21 cellular contexts compared by ENCODE assay signal in the genomic region with DNA sequence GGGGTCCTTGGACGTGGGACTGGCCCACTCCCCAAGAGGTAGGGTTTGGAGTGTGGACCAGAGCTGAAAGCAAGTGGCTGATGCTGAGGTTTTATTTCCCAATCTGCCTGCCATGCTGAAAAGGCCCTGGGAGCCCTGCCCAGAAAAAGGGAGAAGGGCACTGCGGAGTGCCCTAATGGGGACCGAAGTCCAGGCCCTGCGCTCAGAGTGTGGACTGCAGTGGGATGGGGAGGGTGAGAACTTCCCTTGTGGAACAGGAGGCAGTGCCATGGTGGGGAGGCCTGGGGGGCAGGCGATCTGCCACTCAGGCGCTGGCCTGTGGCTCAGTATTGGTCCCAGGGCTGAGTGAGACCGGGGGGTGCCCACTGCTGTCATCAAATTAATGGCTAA. TPM values are rescaled to one million over a fixed set of nuclear protein-coding genes. Genes with fewer than 3 reads are reported as not detected.
A peak's percentile ranks its signal among the peaks of the same experiment; 100 is the strongest.
DNase-seq lines count a peak whose midpoint lies in the region; FAIRE-seq and TF ChIP-seq lines count a peak whose summit lies in the region.
"Had no signal": no experiment of that assay in that cellular context is flagged by ENCODE, and none has a peak within 500 bp of the region (broad histone marks: within the 10 kb centered on the region; RNA-seq: fewer than 3 reads in every experiment).

No MANE protein-coding gene starts in this region.

- H3K4me3 ChIP-seq in CD8-positive, alpha-beta memory T cell (ENCODE audit: low read length) = no peak overlapping the region
- H3K4me3 ChIP-seq in H1 (ENCODE audit: extremely low read depth in 1 of 4, insufficient read depth in 2 of 4, low read depth in 3 of 4, low read length in 4 of 4) = no peak overlapping the region
- H3K4me3 ChIP-seq in neural progenitor cell = no peak overlapping the region
- H3K4me3 ChIP-seq: BLaER1, Peyer's patch had no signal

- H2BK5ac ChIP-seq in H1 (ENCODE audit: low read depth, low read length) = no peak overlapping the region

- peaks cover 65% of the 10 kb centered on the region for H3K4me1 ChIP-seq in CD8-positive, alpha-beta memory T cell (ENCODE audit: insufficient read depth, low read length)
- H3K4me1 ChIP-seq in H1 (replicated peaks in 1 of 4; ENCODE audit: control insufficient read depth in 3 of 4, insufficient read depth in 4 of 4, low read length in 3 of 4) = no peaks in the 10 kb centered on the region
- no peaks in the 10 kb centered on the region for H3K4me1 ChIP-seq in neural progenitor cell

- no peaks in the 10 kb centered on the region for H3K27me3 Mint-ChIP-seq in T-helper 2 cell treated with Interferon-gamma antibody and Interleukin-4, amounts not matched to agents 5 μg/mL and 100 μg/mL, for 36 hours (ENCODE audit: low read depth)
- H3K27me3 Mint-ChIP-seq in CD8-positive, alpha-beta memory T cell = no peaks in the 10 kb centered on the region
- H3K27me3 Mint-ChIP-seq in neural progenitor cell (ENCODE audit: insufficient read depth, low read depth) (peaks cover 6% of the 10 kb centered on the region), HFFc6 (ENCODE audit: insufficient read depth) (peaks cover 18% of the 10 kb centered on the region), osteocyte (ENCODE audit: unreplicated experiment) (no peaks in the 10 kb centered on the region)

- H3F3A ChIP-seq in neural progenitor cell (ENCODE audit: low read depth) = peaks cover 12% of the 10 kb centered on the region

- no peak overlapping the region for H2BK20ac ChIP-seq in H1 (ENCODE audit: low read length)

- no peak overlapping the region for H3K9ac ChIP-seq in H1 (replicated peaks in 1 of 4; ENCODE audit: extremely low read depth in 1 of 4, low read depth in 3 of 4, low read length in 3 of 4)
- no peak overlapping the region for H3K9ac ChIP-seq in neural progenitor cell
- H3K9ac ChIP-seq: BLaER1 had no signal

- no peak overlapping the region for H4K91ac ChIP-seq in H1 (replicated peaks; ENCODE audit: insufficient read length, low read length)

- H2AFZ ChIP-seq in H1 (ENCODE audit: low read length) (no peak overlapping the region), neural progenitor cell (replicated peaks) (no peak overlapping the region)

- H4K5ac ChIP-seq in H1 (ENCODE audit: insufficient read length, low read depth, low read length) = no peak overlapping the region

- H2BK15ac ChIP-seq in H1 (ENCODE audit: low read length) = no peak overlapping the region

- H4K20me1 ChIP-seq in H1 (replicated peaks in 1 of 2; ENCODE audit: control insufficient read depth in 1 of 2, insufficient read depth in 2 of 2, low read length in 2 of 2) (no peaks in the 10 kb centered on the region), neural progenitor cell (ENCODE audit: low read depth) (no peaks in the 10 kb centered on the region)
- H4K20me1 ChIP-seq: BLaER1 had no signal

- 88% methylated on average over 7 of the region's 7 CpGs; no CpG with 5 or more reads in 1 of the 2 experiments for WGBS in H1 (ENCODE audit: extremely low coverage in 1 of 2, insufficient coverage in 1 of 2, insufficient read length in 1 of 2, insufficient replicate concordance in 2 of 2, low coverage in 1 of 2, low lambda C conversion rate in 2 of 2, missing lambda C conversion rate in 1 of 2), 2 experiments

- POLR2A ChIA-PET in CD8-positive, alpha-beta memory T cell (lab: Charles Lee) = interaction anchor here (4.2 kb wide), 1 partner anchor 11 kb away, joined by 15 read pairs; the partner anchor contains the start of gene PTPRCAP
- POLR2A ChIA-PET in H1 (lab: Charles Lee; ENCODE audit: partially characterized antibody) = interaction anchor here (0.6 to 1.1 kb wide), 2 partner anchors 20 to 29 kb away, joined by 3 to 4 read pairs; no protein-coding TSS in a partner anchor

- TF ChIP-seq CTCF in H1 (IDR thresholded peaks at IDR 0.05; ENCODE audit: control extremely low read depth in 1 of 3, insufficient read depth in 1 of 3, low read depth in 1 of 3, low read length in 3 of 3) (no peak), neural progenitor cell (IDR thresholded peaks at IDR 0.05) (no peak), HFFc6 (IDR thresholded peaks at IDR 0.05) (no peak), osteocyte (IDR thresholded peaks at IDR 0.05) (no peak)

- H3K27ac Mint-ChIP-seq in T-helper 2 cell treated with Interferon-gamma antibody and Interleukin-4, amounts not matched to agents 5 μg/mL and 100 μg/mL, for 36 hours = peak overlapping the region; percentile 45
- peak overlapping the region in 6 of 8 donors; percentile 45 to 85 (median 54) for H3K27ac Mint-ChIP-seq in CD8-positive, alpha-beta memory T cell
- H3K27ac Mint-ChIP-seq in neural progenitor cell (no peak overlapping the region), HFFc6 (no peak overlapping the region), osteocyte (ENCODE audit: unreplicated experiment) (no peak overlapping the region)

- H3K18ac ChIP-seq in H1 (ENCODE audit: extremely low read depth, low read length) = no peak overlapping the region

- peaks cover 37% of the 10 kb centered on the region for H3K4me1 Mint-ChIP-seq in T-helper 2 cell treated with Interferon-gamma antibody and Interleukin-4, amounts not matched to agents 5 μg/mL and 100 μg/mL, for 36 hours (ENCODE audit: low read depth)
- peaks cover 39 to 64% (median 41%) of the 10 kb centered on the region in 3 donors for H3K4me1 Mint-ChIP-seq in CD8-positive, alpha-beta memory T cell
- H3K4me1 Mint-ChIP-seq in neural progenitor cell = peaks cover 25% of the 10 kb centered on the region
- no peaks in the 10 kb centered on the region for H3K4me1 Mint-ChIP-seq in HFFc6 (ENCODE audit: low read depth)
- H3K4me1 Mint-ChIP-seq in osteocyte (ENCODE audit: unreplicated experiment) = peaks cover 9% of the 10 kb centered on the region

- no peak for FAIRE-seq in H1 (lab: Jason Lieb, UNC)
- FAIRE-seq: GM18507 had no signal

- no peaks in the 10 kb centered on the region for H3K23me2 ChIP-seq in H1 (ENCODE audit: low read depth, low read length)

- no peak overlapping the region for H3K4me3 Mint-ChIP-seq in T-helper 2 cell treated with Interferon-gamma antibody and Interleukin-4, amounts not matched to agents 5 μg/mL and 100 μg/mL, for 36 hours
- H3K4me3 Mint-ChIP-seq in CD8-positive, alpha-beta memory T cell = peak overlapping the region in 1 of 7 donors; percentile 50
- H3K4me3 Mint-ChIP-seq in neural progenitor cell = peak overlapping the region; percentile 13
- no peak overlapping the region for H3K4me3 Mint-ChIP-seq in HFFc6
- no peak overlapping the region for H3K4me3 Mint-ChIP-seq in osteocyte (ENCODE audit: unreplicated experiment)

- no peaks in the 10 kb centered on the region for H3K27me3 ChIP-seq in CD8-positive, alpha-beta memory T cell (ENCODE audit: insufficient read depth, low read length, poor library complexity, severe bottlenecking)
- H3K27me3 ChIP-seq in H1 (replicated peaks in 1 of 4; ENCODE audit: control insufficient read depth in 3 of 4, extremely low read depth in 1 of 4, insufficient read depth in 3 of 4, low read length in 3 of 4) (no peaks in the 10 kb centered on the region), neural progenitor cell (no peaks in the 10 kb centered on the region)
- H3K27me3 ChIP-seq: BLaER1, Peyer's patch had no signal

- H2AK5ac ChIP-seq in H1 (ENCODE audit: low read depth, low read length) = 0 out of 2 replicates have a peak overlapping the region, but pooled peaks have one; percentile 39

- no peak overlapping the region for H3K23ac ChIP-seq in H1 (ENCODE audit: insufficient read length)

- no peak overlapping the region for H2BK12ac ChIP-seq in H1 (ENCODE audit: low read depth, low read length)

- no peak for TF ChIP-seq RAD21 in H1 (IDR thresholded peaks at IDR 0.05 in 1 of 2, conservative IDR thresholded peaks at IDR 0.05 in 1 of 2; ENCODE audit: low read depth in 2 of 2, low read length in 2 of 2)

- no peak overlapping the region for H3K4ac ChIP-seq in H1 (replicated peaks; ENCODE audit: insufficient read length, low read depth, low read length)

- H3K14ac ChIP-seq in H1 (ENCODE audit: insufficient read length) = no peak overlapping the region

- no peaks in the 10 kb centered on the region for H3K36me3 Mint-ChIP-seq in T-helper 2 cell treated with Interferon-gamma antibody and Interleukin-4, amounts not matched to agents 5 μg/mL and 100 μg/mL, for 36 hours (ENCODE audit: low read depth)
- no peaks in the 10 kb centered on the region for H3K36me3 Mint-ChIP-seq in CD8-positive, alpha-beta memory T cell
- H3K36me3 Mint-ChIP-seq in neural progenitor cell (no peaks in the 10 kb centered on the region), HFFc6 (ENCODE audit: low read depth) (no peaks in the 10 kb centered on the region), osteocyte (ENCODE audit: unreplicated experiment) (no peaks in the 10 kb centered on the region)

- H3K36me3 ChIP-seq in CD8-positive, alpha-beta memory T cell (ENCODE audit: insufficient read depth, low read length) = no peaks in the 10 kb centered on the region
- H3K36me3 ChIP-seq in H1 (ENCODE audit: control insufficient read depth in 2 of 4, insufficient read depth in 4 of 4, low read length in 3 of 4) (no peaks in the 10 kb centered on the region), neural progenitor cell (no peaks in the 10 kb centered on the region)
- H3K36me3 ChIP-seq: BLaER1, Peyer's patch had no signal

- CTCF ChIA-PET in CD8-positive, alpha-beta memory T cell (lab: Charles Lee) = interaction anchor here (1.3 kb wide), 1 partner anchor 11 kb away, joined by 3 read pairs; no protein-coding TSS in a partner anchor
- CTCF ChIA-PET in H1 (lab: Charles Lee; ENCODE audit: partially characterized antibody) = interaction anchor here (1.2 kb wide), 1 partner anchor 56 kb away, joined by 3 read pairs; the partner anchor contains the start of gene RAD9A

- no peak overlapping the region for H3K4me2 ChIP-seq in H1 (ENCODE audit: insufficient read depth in 1 of 2, low read depth in 2 of 2, low read length in 2 of 2)
- H3K4me2 ChIP-seq in neural progenitor cell = no peak overlapping the region

- no peak overlapping the region for H2BK120ac ChIP-seq in H1 (replicated peaks; ENCODE audit: low read depth, low read length)

- H3K79me1 ChIP-seq in H1 (ENCODE audit: low read depth, low read length) = no peaks in the 10 kb centered on the region

- no peak overlapping the region for H3K56ac ChIP-seq in H1 (replicated peaks; ENCODE audit: insufficient read length, low read depth, low read length)

- H3K9me3 ChIP-seq in CD8-positive, alpha-beta memory T cell (ENCODE audit: low read length) = no peaks in the 10 kb centered on the region
- H3K9me3 ChIP-seq in H1 (ENCODE audit: insufficient read depth in 2 of 2, low read depth in 1 of 2, low read length in 1 of 2) = no peaks in the 10 kb centered on the region
- no peaks in the 10 kb centered on the region for H3K9me3 ChIP-seq in neural progenitor cell (ENCODE audit: low read depth)
- H3K9me3 ChIP-seq: BLaER1, Peyer's patch had no signal

- no peaks in the 10 kb centered on the region for H3K9me3 Mint-ChIP-seq in T-helper 2 cell treated with Interferon-gamma antibody and Interleukin-4, amounts not matched to agents 5 μg/mL and 100 μg/mL, for 36 hours
- no peaks in the 10 kb centered on the region for H3K9me3 Mint-ChIP-seq in CD8-positive, alpha-beta memory T cell
- H3K9me3 Mint-ChIP-seq in neural progenitor cell (no peaks in the 10 kb centered on the region), HFFc6 (no peaks in the 10 kb centered on the region), osteocyte (ENCODE audit: unreplicated experiment) (no peaks in the 10 kb centered on the region)

- TF ChIP-seq POLR2A in H1 (IDR thresholded peaks at IDR 0.05; ENCODE audit: control extremely low read depth in 1 of 2, low read depth in 2 of 2, low read length in 2 of 2) = no peak

- DNase-seq in T-helper 2 cell treated with Interferon-gamma antibody and Interleukin-4, amounts not matched to agents 5 μg/mL and 100 μg/mL, for 36 hours (ENCODE audit: low spot score) = no peak
- DNase-seq in T-helper 2 cell (no peak), H1 (ENCODE audit: low read depth in 1 of 2, low spot score in 2 of 2) (no peak), neural progenitor cell (ENCODE audit: low spot score) (no peak), NCI-H2227 (lab: John Stamatoyannopoulos, UW; ENCODE audit: unreplicated experiment) (no peak), HFFc6 (no peak), osteocyte (ENCODE audit: extremely low spot score, unreplicated experiment) (no peak)
- DNase-seq in CD8-positive, alpha-beta memory T cell = no peak
- DNase-seq: COR-L47, H7, Karpas-422, MM.1S, NCI-H1105, NCI-H1930, NCI-H2171, Peyer's patch, Right ventricle myocardium superior had no signal

- no peak for TF ChIP-seq EP300 in H1 (IDR thresholded peaks at IDR 0.05; ENCODE audit: borderline replicate concordance in 1 of 2, low read depth in 2 of 2, low read length in 2 of 2)

- no peak overlapping the region for H3K27ac ChIP-seq in CD8-positive, alpha-beta memory T cell (ENCODE audit: low read depth, low read length)
- H3K27ac ChIP-seq in H1 (ENCODE audit: low read depth, low read length) (no peak overlapping the region; the same call in 1 of the 2 replicates), neural progenitor cell (no peak overlapping the region)
- H3K27ac ChIP-seq: 22Rv1, BLaER1, Peyer's patch had no signal

- no peak overlapping the region for H4K8ac ChIP-seq in H1 (ENCODE audit: extremely low read depth, insufficient read depth, low read length)

- H3K79me2 ChIP-seq in H1 (ENCODE audit: control insufficient read depth in 1 of 2, insufficient read depth in 2 of 2, low read length in 2 of 2) = no peaks in the 10 kb centered on the region
- H3K79me2 ChIP-seq in neural progenitor cell (ENCODE audit: low read depth) = no peaks in the 10 kb centered on the region

RNA-seq across cellular contexts. Expression of gene GPR152, which starts 4.3 kb away (rescaled TPM):
- total RNA-seq in CD8-positive, alpha-beta memory T cell = not detected
- 0.87 TPM for polyA plus RNA-seq in CD8-positive, alpha-beta memory T cell
- not detected in 2 replicates for total RNA-seq in H1 (2021; fragmentation: NEBNext Ultra II Directional; extraction: Animal tissue kit (Norgen Biotek cat#: 25700))
- polyA plus RNA-seq in H1 (2011; rRNA removed) = not detected in 2 replicates
- polyA plus RNA-seq in H1 (2011; cell fraction: cytosol; rRNA removed) = not detected
- not detected for polyA plus RNA-seq in H1 (2011; cell fraction: nucleus; rRNA removed)
- not detected in 4 replicates for polyA plus RNA-seq in H1 (2012, experiment 1 of 2)
- polyA plus RNA-seq in H1 (2012, experiment 2 of 2) = not detected
- not detected for polyA plus RNA-seq in H1 (2013, experiment 1 of 2)
- not detected for polyA plus RNA-seq in H1 (2013, experiment 2 of 2)
- not detected in 2 replicates for polyA minus RNA-seq in H1 (2011; rRNA and poly(A)+ RNA removed)
- polyA minus RNA-seq in H1 (2011; cell fraction: cytosol; rRNA and poly(A)+ RNA removed) = not detected
- not detected for polyA minus RNA-seq in H1 (2011; cell fraction: nucleus; rRNA and poly(A)+ RNA removed)
- total RNA-seq in neural progenitor cell (ENCODE audit: low replicate concordance) = not detected in 2 replicates
- total RNA-seq in HFFc6 (2021; fragmentation: NEBNext Ultra II Directional; extraction: Animal tissue kit (Norgen Biotek cat#: 25700)) = not detected
- total RNA-seq in osteocyte = not detected in 2 replicates
- total RNA-seq: H7, NCI-H460, Peyer's patch, Right ventricle myocardium superior had no signal

RNA-seq across cellular contexts. Expression of gene CORO1B, which starts 4.9 kb away (rescaled TPM):
- 10 to 100 TPM; 90.3 to 92.8 TPM for total RNA-seq in CD8-positive, alpha-beta memory T cell
- polyA plus RNA-seq in CD8-positive, alpha-beta memory T cell = 12.2 TPM
- 77.1 and 84.3 TPM in 2 replicates for total RNA-seq in H1 (2021; fragmentation: NEBNext Ultra II Directional; extraction: Animal tissue kit (Norgen Biotek cat#: 25700))
- polyA plus RNA-seq in H1 (2011; rRNA removed) = 131 and 148 TPM in 2 replicates
- 141 TPM for polyA plus RNA-seq in H1 (2011; cell fraction: cytosol; rRNA removed)
- polyA plus RNA-seq in H1 (2011; cell fraction: nucleus; rRNA removed) = 193 TPM
- polyA plus RNA-seq in H1 (2012, experiment 1 of 2) = 50.9 to 80.4 TPM (median 78.0 TPM) in 4 replicates
- polyA plus RNA-seq in H1 (2012, experiment 2 of 2) = 77.6 TPM
- polyA plus RNA-seq in H1 (2013, experiment 1 of 2) = 61.1 TPM
- 55.9 TPM for polyA plus RNA-seq in H1 (2013, experiment 2 of 2)
- polyA minus RNA-seq in H1 (2011; rRNA and poly(A)+ RNA removed) = 47.7 and 82.2 TPM in 2 replicates
- 51.7 TPM for polyA minus RNA-seq in H1 (2011; cell fraction: cytosol; rRNA and poly(A)+ RNA removed)
- 65.5 TPM for polyA minus RNA-seq in H1 (2011; cell fraction: nucleus; rRNA and poly(A)+ RNA removed)
- total RNA-seq in neural progenitor cell (ENCODE audit: low replicate concordance) = 25.5 and 68.4 TPM in 2 replicates
- 100 to 1,000 TPM in 5 of 6 experiments, 10 to 100 TPM in 1; 98.8 to 127 (median 108) TPM for total RNA-seq in HFFc6 (2021; fragmentation: NEBNext Ultra II Directional; extraction: Animal tissue kit (Norgen Biotek cat#: 25700))
- total RNA-seq in osteocyte = 114 and 116 TPM in 2 replicates

RNA-seq across cellular contexts. Expression of gene CABP4, which starts 6.9 kb away (rescaled TPM):
- total RNA-seq in CD8-positive, alpha-beta memory T cell = under 1 TPM; 0.28 to 0.33 TPM
- 0.36 TPM for polyA plus RNA-seq in CD8-positive, alpha-beta memory T cell
- not detected in 2 replicates for total RNA-seq in H1 (2021; fragmentation: NEBNext Ultra II Directional; extraction: Animal tissue kit (Norgen Biotek cat#: 25700))
- polyA plus RNA-seq in H1 (2011; rRNA removed) = 0.03 TPM in 1 of 2 replicates, not detected in the other
- polyA plus RNA-seq in H1 (2011; cell fraction: cytosol; rRNA removed) = not detected
- polyA plus RNA-seq in H1 (2011; cell fraction: nucleus; rRNA removed) = 0.34 TPM
- not detected in 4 replicates for polyA plus RNA-seq in H1 (2012, experiment 1 of 2)
- not detected for polyA plus RNA-seq in H1 (2012, experiment 2 of 2)
- polyA plus RNA-seq in H1 (2013, experiment 1 of 2) = 0.06 TPM
- 0.09 TPM for polyA plus RNA-seq in H1 (2013, experiment 2 of 2)
- not detected in 2 replicates for polyA minus RNA-seq in H1 (2011; rRNA and poly(A)+ RNA removed)
- polyA minus RNA-seq in H1 (2011; cell fraction: cytosol; rRNA and poly(A)+ RNA removed) = not detected
- not detected for polyA minus RNA-seq in H1 (2011; cell fraction: nucleus; rRNA and poly(A)+ RNA removed)
- total RNA-seq in neural progenitor cell (ENCODE audit: low replicate concordance) (not detected in 2 replicates), osteocyte (0.35 TPM in 1 of 2 replicates, not detected in the other)
- not detected for total RNA-seq in HFFc6 (2021; fragmentation: NEBNext Ultra II Directional; extraction: Animal tissue kit (Norgen Biotek cat#: 25700))
- total RNA-seq: H7 had no signal

RNA-seq across cellular contexts. Expression of gene PTPRCAP, which starts 10.7 kb away (rescaled TPM):
- total RNA-seq in CD8-positive, alpha-beta memory T cell = 100 to 1,000 TPM; 145 to 163 TPM
- 1,075 TPM for polyA plus RNA-seq in CD8-positive, alpha-beta memory T cell
- total RNA-seq in H1 (2021; fragmentation: NEBNext Ultra II Directional; extraction: Animal tissue kit (Norgen Biotek cat#: 25700)) = 0.78 and 1.4 TPM in 2 replicates
- 6.7 and 9.5 TPM in 2 replicates for polyA plus RNA-seq in H1 (2011; rRNA removed)
- polyA plus RNA-seq in H1 (2011; cell fraction: cytosol; rRNA removed) = 6.7 TPM
- 39.1 TPM for polyA plus RNA-seq in H1 (2011; cell fraction: nucleus; rRNA removed)
- polyA plus RNA-seq in H1 (2012, experiment 1 of 2) = 3.0 to 3.5 TPM (median 3.2 TPM) in 4 replicates
- 1.9 TPM for polyA plus RNA-seq in H1 (2012, experiment 2 of 2)
- polyA plus RNA-seq in H1 (2013, experiment 1 of 2) = 1.2 TPM
- 0.85 TPM for polyA plus RNA-seq in H1 (2013, experiment 2 of 2)
- polyA minus RNA-seq in H1 (2011; rRNA and poly(A)+ RNA removed) = 0.28 and 0.44 TPM in 2 replicates
- polyA minus RNA-seq in H1 (2011; cell fraction: cytosol; rRNA and poly(A)+ RNA removed) = 2.3 TPM
- polyA minus RNA-seq in H1 (2011; cell fraction: nucleus; rRNA and poly(A)+ RNA removed) = 5.0 TPM
- total RNA-seq in neural progenitor cell (ENCODE audit: low replicate concordance) = 1.1 TPM in 1 of 2 replicates, not detected in the other
- total RNA-seq in HFFc6 (2021; fragmentation: NEBNext Ultra II Directional; extraction: Animal tissue kit (Norgen Biotek cat#: 25700)) = under 1 TPM in 3 of 6 experiments, not detected in 3; 0.35 to 0.50 (median 0.40) TPM
- total RNA-seq in osteocyte = 0.89 and 1.2 TPM in 2 replicates
- total RNA-seq: NCI-H460 had no signal

RNA-seq across cellular contexts. Expression of gene RPS6KB2, which starts 19.9 kb away (rescaled TPM):
- 10 to 100 TPM; 86.0 to 88.4 TPM for total RNA-seq in CD8-positive, alpha-beta memory T cell
- 54.0 TPM for polyA plus RNA-seq in CD8-positive, alpha-beta memory T cell
- 41.0 and 43.9 TPM in 2 replicates for total RNA-seq in H1 (2021; fragmentation: NEBNext Ultra II Directional; extraction: Animal tissue kit (Norgen Biotek cat#: 25700))
- 47.1 and 58.6 TPM in 2 replicates for polyA plus RNA-seq in H1 (2011; rRNA removed)
- 54.3 TPM for polyA plus RNA-seq in H1 (2011; cell fraction: cytosol; rRNA removed)
- 104 TPM for polyA plus RNA-seq in H1 (2011; cell fraction: nucleus; rRNA removed)
- polyA plus RNA-seq in H1 (2012, experiment 1 of 2) = 31.6 to 44.5 TPM (median 41.0 TPM) in 4 replicates
- polyA plus RNA-seq in H1 (2012, experiment 2 of 2) = 44.7 TPM
- 27.6 TPM for polyA plus RNA-seq in H1 (2013, experiment 1 of 2)
- 27.9 TPM for polyA plus RNA-seq in H1 (2013, experiment 2 of 2)
- polyA minus RNA-seq in H1 (2011; rRNA and poly(A)+ RNA removed) = 36.3 and 41.7 TPM in 2 replicates
- polyA minus RNA-seq in H1 (2011; cell fraction: cytosol; rRNA and poly(A)+ RNA removed) = 30.8 TPM
- polyA minus RNA-seq in H1 (2011; cell fraction: nucleus; rRNA and poly(A)+ RNA removed) = 44.4 TPM
- total RNA-seq in neural progenitor cell (ENCODE audit: low replicate concordance) (23.7 and 51.3 TPM in 2 replicates), osteocyte (42.7 and 49.5 TPM in 2 replicates)
- 10 to 100 TPM; 51.5 to 58.4 (median 55.8) TPM for total RNA-seq in HFFc6 (2021; fragmentation: NEBNext Ultra II Directional; extraction: Animal tissue kit (Norgen Biotek cat#: 25700))

Comparison
In these comparisons a context has a peak if more than half of its experiments do, and no peak if none do; other contexts are left out.
1. H3K27ac Mint-ChIP-seq: peak in T-helper 2 cell treated with Interferon-gamma antibody and Interleukin-4, amounts not matched to agents 5 μg/mL and 100 μg/mL, for 36 hours (single experiment) and CD8-positive, alpha-beta memory T cell (6 of 8); none in neural progenitor cell (single experiment), HFFc6 (single experiment) and osteocyte (single experiment).